In genomic region chr11:130470832-130471706, GRCh38 we compare ENCODE assay signal across 1 cellular context.
TF ChIP-seq lines count a peak whose summit lies in the region.

No MANE protein-coding gene starts in this region.

TF ChIP-seq in K562, 482 proteins besides CTCF, POLR2A, EP300 and RAD21:
- TF ChIP-seq TCFL5 (CRISPR knock-in tag; conservative IDR thresholded peaks at IDR 0.05) (no peak), SMC3 (conservative IDR thresholded peaks at IDR 0.05; ENCODE audit: insufficient read depth, low read depth, low read length) (no peak), MITF (IDR thresholded peaks at IDR 0.05) (no peak), ZNF24 (IDR thresholded peaks at IDR 0.05) (peak; percentile 81; the same call in 1 of the 2 replicates), E4F1 (CRISPR knock-in tag; IDR thresholded peaks at IDR 0.05; ENCODE audit: borderline replicate concordance) (no peak), BRD9 (IDR thresholded peaks at IDR 0.05; ENCODE audit: low read depth, partially characterized antibody) (no peak), MYC (IDR thresholded peaks at IDR 0.05; ENCODE audit: low read depth, low read length) (no peak), MYC (CRISPR knock-in tag; IDR thresholded peaks at IDR 0.05; ENCODE audit: borderline replicate concordance, low read depth) (no peak)
TF ChIP-seq in K562: peak in this region for 1.
